ENCODE assay signal across 14 cellular contexts in genomic region chr21:31553461-31553860, GRCh38.
"Had no signal": no experiment of that assay in that cellular context is flagged by ENCODE, and none has a peak within 500 bp of the region (broad histone marks: within the 10 kb centered on the region; RNA-seq: fewer than 3 reads in every experiment).

No MANE protein-coding gene starts in this region.

- ATAC-seq: activated CD8-positive, alpha-beta memory T cell treated with anti-CD3 and anti-CD28 coated beads, Interleukin-2, amount 10 ng/mL, durations not matched to agents 7 days and 5 days; body of pancreas; esophagus mucosa; gastrocnemius medialis; naive thymus-derived CD4-positive, alpha-beta T cell; sciatic nerve had no signal

- H3K4me1 ChIP-seq: parathyroid adenoma had no signal

- H3K9me3 ChIP-seq: body of pancreas, gastrocnemius medialis, stomach, thoracic aorta had no signal

- H3K4me3 ChIP-seq: body of pancreas, coronary artery, gastrocnemius medialis, smooth muscle cell, stomach, thoracic aorta had no signal

- H3K36me3 ChIP-seq: gastrocnemius medialis, stomach, thoracic aorta had no signal

- DNase-seq: activated CD4-positive, alpha-beta memory T cell treated with anti-CD3 and anti-CD28 coated beads for 36 hours; activated CD8-positive, alpha-beta memory T cell treated with anti-CD3 and anti-CD28 coated beads, Interleukin-2, amount 10 ng/mL, durations not matched to agents 7 days and 5 days; amniotic stem cell; body of pancreas; gastrocnemius medialis; naive thymus-derived CD4-positive, alpha-beta T cell; stimulated activated CD4-positive, alpha-beta T cell treated with anti-CD3 and anti-CD28 coated beads, Interleukin-4, amount 100 ng/mL, for 1 hour; stomach had no signal

- H3K27ac ChIP-seq: body of pancreas, coronary artery, gastrocnemius medialis, parathyroid adenoma, stomach, thoracic aorta had no signal
